ENCODE assay signal across 1 cellular context in genomic region chr13:105969761-105970160, GRCh38.
A peak's percentile ranks its signal among the peaks of the same experiment; 100 is the strongest.
TF ChIP-seq lines count a peak whose summit lies in the region.

No MANE protein-coding gene starts in this region.

TF ChIP-seq in HEK293, 187 proteins besides CTCF, POLR2A, EP300 and RAD21 (continued from another document):
- no peak for TF ChIP-seq ZNF692 (tag by site-specific recombination; IDR thresholded peaks at IDR 0.05)
- no peak for TF ChIP-seq ZNF174 (tag by site-specific recombination; IDR thresholded peaks at IDR 0.05)
- peak; percentile 65; the same call in 1 of the 2 replicates for TF ChIP-seq WT1 (tag by site-specific recombination; IDR thresholded peaks at IDR 0.05)
- TF ChIP-seq ZBTB44 (tag by site-specific recombination; IDR thresholded peaks at IDR 0.05): 0 out of 2 replicates have a peak, but pooled peaks have one; percentile 24
- peak; percentile 36; the same call in 1 of the 2 replicates for TF ChIP-seq ZNF366 (tag by site-specific recombination; conservative IDR thresholded peaks at IDR 0.05)
- no peak for TF ChIP-seq SETDB1 (IDR thresholded peaks at IDR 0.05; ENCODE audit: insufficient read length, low read length)
- TF ChIP-seq ATF2 (tag by site-specific recombination; IDR thresholded peaks at IDR 0.05; ENCODE audit: low read depth): no peak
- TF ChIP-seq ZBTB17 (tag by site-specific recombination; IDR thresholded peaks at IDR 0.05): 0 out of 2 replicates have a peak, but pooled peaks have one; percentile 40
- peak; percentile 86 for TF ChIP-seq IKZF3 (tag by site-specific recombination; IDR thresholded peaks at IDR 0.05)
- no peak for TF ChIP-seq ZNF514 (tag by site-specific recombination; IDR thresholded peaks at IDR 0.05)
- TF ChIP-seq SP3 (tag by site-specific recombination; IDR thresholded peaks at IDR 0.05): no peak
- TF ChIP-seq ZNF398 (tag by site-specific recombination; IDR thresholded peaks at IDR 0.05): no peak
- TF ChIP-seq ZNF777 (tag by site-specific recombination; IDR thresholded peaks at IDR 0.05; ENCODE audit: borderline replicate concordance): no peak
- no peak for TF ChIP-seq ZBTB1 (tag by site-specific recombination; IDR thresholded peaks at IDR 0.05)
- TF ChIP-seq PRDM1 (tag by site-specific recombination; IDR thresholded peaks at IDR 0.05): no peak
- TF ChIP-seq ZNF544 (tag by site-specific recombination; IDR thresholded peaks at IDR 0.05): no peak
- TF ChIP-seq ZNF423 (tag by site-specific recombination; IDR thresholded peaks at IDR 0.05): no peak
- TF ChIP-seq OSR2 (tag by site-specific recombination; IDR thresholded peaks at IDR 0.05): peak; percentile 66; the same call in 1 of the 2 replicates
- TF ChIP-seq ZNF280D (tag by site-specific recombination; IDR thresholded peaks at IDR 0.05): no peak
- TF ChIP-seq ZNF548 (tag by site-specific recombination; IDR thresholded peaks at IDR 0.05): no peak
- TF ChIP-seq ZNF596 (tag by site-specific recombination; IDR thresholded peaks at IDR 0.05): no peak
- TF ChIP-seq ZNF37A (tag by site-specific recombination; IDR thresholded peaks at IDR 0.05): no peak
- no peak for TF ChIP-seq ZNF837 (tag by site-specific recombination; IDR thresholded peaks at IDR 0.05)
- TF ChIP-seq ZNF2 (tag by site-specific recombination; IDR thresholded peaks at IDR 0.05): peak; percentile 48; the same call in 1 of the 2 replicates
- 0 out of 2 replicates have a peak, but pooled peaks have one; percentile 36 for TF ChIP-seq ZXDB (tag by site-specific recombination; IDR thresholded peaks at IDR 0.05)
- TF ChIP-seq ZNF76 (tag by site-specific recombination; IDR thresholded peaks at IDR 0.05; ENCODE audit: borderline replicate concordance, low read depth): no peak
- TF ChIP-seq ZNF302 (tag by site-specific recombination; IDR thresholded peaks at IDR 0.05; ENCODE audit: low read depth): no peak
- no peak for TF ChIP-seq ZSCAN4 (tag by site-specific recombination; IDR thresholded peaks at IDR 0.05)
- peak; percentile 49; the same call in 1 of the 2 replicates for TF ChIP-seq ZEB2 (tag by site-specific recombination; IDR thresholded peaks at IDR 0.05)
- no peak for TF ChIP-seq ZSCAN16 (tag by site-specific recombination; IDR thresholded peaks at IDR 0.05)
- no peak for TF ChIP-seq ZNF362 (tag by site-specific recombination; IDR thresholded peaks at IDR 0.05)
- no peak for TF ChIP-seq ZNF626 (tag by site-specific recombination; IDR thresholded peaks at IDR 0.05)
TF ChIP-seq in HEK293: peak in this region for 24.
